1 cellular context compared by ENCODE assay signal in the genomic region with DNA sequence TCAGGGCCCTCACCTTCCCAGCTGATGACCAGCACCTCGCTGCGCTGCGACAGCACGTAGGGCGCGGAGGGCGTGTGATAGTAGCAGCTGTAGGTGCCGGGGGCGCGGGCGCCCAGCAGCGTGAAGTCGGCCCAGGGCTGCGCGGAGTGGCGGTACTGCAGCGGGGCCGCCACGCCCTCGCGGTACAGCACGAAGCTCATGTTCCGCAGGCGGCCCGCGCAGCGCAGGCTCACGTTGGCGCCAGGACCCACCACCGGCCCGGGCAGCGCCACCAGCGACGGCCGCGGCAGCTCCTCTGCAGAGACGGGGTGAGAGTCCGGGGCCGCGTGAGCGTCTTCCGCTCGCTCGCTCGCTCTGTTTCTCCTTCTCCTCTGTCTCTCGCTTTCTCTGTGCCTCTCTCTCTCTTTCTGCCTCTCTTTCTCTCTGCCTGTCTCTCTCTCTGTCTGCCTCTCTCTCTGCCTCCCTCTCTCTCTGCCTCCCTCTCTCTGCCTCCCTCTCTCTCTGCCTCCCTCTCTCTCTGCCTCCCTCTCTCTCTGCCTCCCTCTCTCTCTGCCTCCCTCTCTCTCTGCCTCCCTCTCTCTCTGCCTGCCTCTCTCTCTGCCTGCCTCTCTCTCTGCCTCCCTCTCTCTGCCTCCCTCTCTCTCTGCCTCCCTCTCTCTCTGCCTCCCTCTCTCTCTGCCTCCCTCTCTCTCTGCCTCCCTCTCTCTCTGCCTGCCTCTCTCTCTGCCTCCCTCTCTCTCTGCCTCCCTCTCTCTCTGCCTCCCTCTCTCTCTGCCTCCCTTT.
A peak's percentile ranks its signal among the peaks of the same experiment; 100 is the strongest.
TF ChIP-seq lines count a peak whose summit lies in the region.
"Not testable (repeated sequence)": the region's sequence is repeated elsewhere in the genome, so short reads cannot be mapped to it uniquely, and the experiment has no call there.

No MANE protein-coding gene starts in this region.

TF ChIP-seq in K562, 482 proteins besides CTCF, POLR2A, EP300 and RAD21 (continued from another document):
- TF ChIP-seq, protein P1, sequence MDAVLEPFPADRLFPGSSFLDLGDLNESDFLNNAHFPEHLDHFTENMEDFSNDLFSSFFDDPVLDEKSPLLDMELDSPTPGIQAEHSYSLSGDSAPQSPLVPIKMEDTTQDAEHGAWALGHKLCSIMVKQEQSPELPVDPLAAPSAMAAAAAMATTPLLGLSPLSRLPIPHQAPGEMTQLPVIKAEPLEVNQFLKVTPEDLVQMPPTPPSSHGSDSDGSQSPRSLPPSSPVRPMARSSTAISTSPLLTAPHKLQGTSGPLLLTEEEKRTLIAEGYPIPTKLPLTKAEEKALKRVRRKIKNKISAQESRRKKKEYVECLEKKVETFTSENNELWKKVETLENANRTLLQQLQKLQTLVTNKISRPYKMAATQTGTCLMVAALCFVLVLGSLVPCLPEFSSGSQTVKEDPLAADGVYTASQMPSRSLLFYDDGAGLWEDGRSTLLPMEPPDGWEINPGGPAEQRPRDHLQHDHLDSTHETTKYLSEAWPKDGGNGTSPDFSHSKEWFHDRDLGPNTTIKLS (IDR thresholded peaks at IDR 0.05; ENCODE audit: borderline replicate concordance, low read depth): peak; percentile 48; the same call in 1 of the 2 replicates
- TF ChIP-seq ZNF12 (CRISPR knock-in tag; IDR thresholded peaks at IDR 0.05) (peak; percentile 69; the same call in 1 of the 2 replicates), CREM (IDR thresholded peaks at IDR 0.05; ENCODE audit: low read depth) (0 out of 2 replicates have a peak, but pooled peaks have one; percentile 4), ETV5 (CRISPR knock-in tag; IDR thresholded peaks at IDR 0.05; ENCODE audit: low read depth) (peak; percentile 60; the same call in 1 of the 2 replicates), RB1 (IDR thresholded peaks at IDR 0.05; ENCODE audit: low read depth) (peak; percentile 45; the same call in 1 of the 2 replicates), ZBTB7A (IDR thresholded peaks at IDR 0.05; ENCODE audit: borderline replicate concordance, control insufficient read depth, low read depth, low read length) (0 out of 2 replicates have a peak, but pooled peaks have one; percentile 19), CTBP1 (IDR thresholded peaks at IDR 0.05; ENCODE audit: borderline replicate concordance) (peak; percentile 48; the same call in 1 of the 2 replicates), FOXP1 (CRISPR knock-in tag; IDR thresholded peaks at IDR 0.05) (peak; percentile 97), HNRNPLL (IDR thresholded peaks at IDR 0.05; ENCODE audit: low read depth, low read length, poor library complexity, severe bottlenecking) (peak; percentile 26), ZNF224 (CRISPR knock-in tag; IDR thresholded peaks at IDR 0.05) (peak; percentile 90; the same call in 1 of the 2 replicates), HNRNPL (IDR thresholded peaks at IDR 0.05; ENCODE audit: low read depth, low read length) (0 out of 2 replicates have a peak, but pooled peaks have one; percentile 68), IRF2 (CRISPR knock-in tag; IDR thresholded peaks at IDR 0.05) (peak; percentile 81; the same call in 1 of the 2 replicates), NR2C2 (CRISPR knock-in tag; IDR thresholded peaks at IDR 0.05) (0 out of 2 replicates have a peak, but pooled peaks have one; percentile 55)
- TF ChIP-seq, protein P2, sequence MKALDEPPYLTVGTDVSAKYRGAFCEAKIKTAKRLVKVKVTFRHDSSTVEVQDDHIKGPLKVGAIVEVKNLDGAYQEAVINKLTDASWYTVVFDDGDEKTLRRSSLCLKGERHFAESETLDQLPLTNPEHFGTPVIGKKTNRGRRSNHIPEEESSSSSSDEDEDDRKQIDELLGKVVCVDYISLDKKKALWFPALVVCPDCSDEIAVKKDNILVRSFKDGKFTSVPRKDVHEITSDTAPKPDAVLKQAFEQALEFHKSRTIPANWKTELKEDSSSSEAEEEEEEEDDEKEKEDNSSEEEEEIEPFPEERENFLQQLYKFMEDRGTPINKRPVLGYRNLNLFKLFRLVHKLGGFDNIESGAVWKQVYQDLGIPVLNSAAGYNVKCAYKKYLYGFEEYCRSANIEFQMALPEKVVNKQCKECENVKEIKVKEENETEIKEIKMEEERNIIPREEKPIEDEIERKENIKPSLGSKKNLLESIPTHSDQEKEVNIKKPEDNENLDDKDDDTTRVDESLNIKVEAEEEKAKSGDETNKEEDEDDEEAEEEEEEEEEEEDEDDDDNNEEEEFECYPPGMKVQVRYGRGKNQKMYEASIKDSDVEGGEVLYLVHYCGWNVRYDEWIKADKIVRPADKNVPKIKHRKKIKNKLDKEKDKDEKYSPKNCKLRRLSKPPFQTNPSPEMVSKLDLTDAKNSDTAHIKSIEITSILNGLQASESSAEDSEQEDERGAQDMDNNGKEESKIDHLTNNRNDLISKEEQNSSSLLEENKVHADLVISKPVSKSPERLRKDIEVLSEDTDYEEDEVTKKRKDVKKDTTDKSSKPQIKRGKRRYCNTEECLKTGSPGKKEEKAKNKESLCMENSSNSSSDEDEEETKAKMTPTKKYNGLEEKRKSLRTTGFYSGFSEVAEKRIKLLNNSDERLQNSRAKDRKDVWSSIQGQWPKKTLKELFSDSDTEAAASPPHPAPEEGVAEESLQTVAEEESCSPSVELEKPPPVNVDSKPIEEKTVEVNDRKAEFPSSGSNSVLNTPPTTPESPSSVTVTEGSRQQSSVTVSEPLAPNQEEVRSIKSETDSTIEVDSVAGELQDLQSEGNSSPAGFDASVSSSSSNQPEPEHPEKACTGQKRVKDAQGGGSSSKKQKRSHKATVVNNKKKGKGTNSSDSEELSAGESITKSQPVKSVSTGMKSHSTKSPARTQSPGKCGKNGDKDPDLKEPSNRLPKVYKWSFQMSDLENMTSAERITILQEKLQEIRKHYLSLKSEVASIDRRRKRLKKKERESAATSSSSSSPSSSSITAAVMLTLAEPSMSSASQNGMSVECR (CRISPR knock-in tag; IDR thresholded peaks at IDR 0.05): peak; percentile 66; the same call in 1 of the 2 replicates
- TF ChIP-seq, protein P3, sequence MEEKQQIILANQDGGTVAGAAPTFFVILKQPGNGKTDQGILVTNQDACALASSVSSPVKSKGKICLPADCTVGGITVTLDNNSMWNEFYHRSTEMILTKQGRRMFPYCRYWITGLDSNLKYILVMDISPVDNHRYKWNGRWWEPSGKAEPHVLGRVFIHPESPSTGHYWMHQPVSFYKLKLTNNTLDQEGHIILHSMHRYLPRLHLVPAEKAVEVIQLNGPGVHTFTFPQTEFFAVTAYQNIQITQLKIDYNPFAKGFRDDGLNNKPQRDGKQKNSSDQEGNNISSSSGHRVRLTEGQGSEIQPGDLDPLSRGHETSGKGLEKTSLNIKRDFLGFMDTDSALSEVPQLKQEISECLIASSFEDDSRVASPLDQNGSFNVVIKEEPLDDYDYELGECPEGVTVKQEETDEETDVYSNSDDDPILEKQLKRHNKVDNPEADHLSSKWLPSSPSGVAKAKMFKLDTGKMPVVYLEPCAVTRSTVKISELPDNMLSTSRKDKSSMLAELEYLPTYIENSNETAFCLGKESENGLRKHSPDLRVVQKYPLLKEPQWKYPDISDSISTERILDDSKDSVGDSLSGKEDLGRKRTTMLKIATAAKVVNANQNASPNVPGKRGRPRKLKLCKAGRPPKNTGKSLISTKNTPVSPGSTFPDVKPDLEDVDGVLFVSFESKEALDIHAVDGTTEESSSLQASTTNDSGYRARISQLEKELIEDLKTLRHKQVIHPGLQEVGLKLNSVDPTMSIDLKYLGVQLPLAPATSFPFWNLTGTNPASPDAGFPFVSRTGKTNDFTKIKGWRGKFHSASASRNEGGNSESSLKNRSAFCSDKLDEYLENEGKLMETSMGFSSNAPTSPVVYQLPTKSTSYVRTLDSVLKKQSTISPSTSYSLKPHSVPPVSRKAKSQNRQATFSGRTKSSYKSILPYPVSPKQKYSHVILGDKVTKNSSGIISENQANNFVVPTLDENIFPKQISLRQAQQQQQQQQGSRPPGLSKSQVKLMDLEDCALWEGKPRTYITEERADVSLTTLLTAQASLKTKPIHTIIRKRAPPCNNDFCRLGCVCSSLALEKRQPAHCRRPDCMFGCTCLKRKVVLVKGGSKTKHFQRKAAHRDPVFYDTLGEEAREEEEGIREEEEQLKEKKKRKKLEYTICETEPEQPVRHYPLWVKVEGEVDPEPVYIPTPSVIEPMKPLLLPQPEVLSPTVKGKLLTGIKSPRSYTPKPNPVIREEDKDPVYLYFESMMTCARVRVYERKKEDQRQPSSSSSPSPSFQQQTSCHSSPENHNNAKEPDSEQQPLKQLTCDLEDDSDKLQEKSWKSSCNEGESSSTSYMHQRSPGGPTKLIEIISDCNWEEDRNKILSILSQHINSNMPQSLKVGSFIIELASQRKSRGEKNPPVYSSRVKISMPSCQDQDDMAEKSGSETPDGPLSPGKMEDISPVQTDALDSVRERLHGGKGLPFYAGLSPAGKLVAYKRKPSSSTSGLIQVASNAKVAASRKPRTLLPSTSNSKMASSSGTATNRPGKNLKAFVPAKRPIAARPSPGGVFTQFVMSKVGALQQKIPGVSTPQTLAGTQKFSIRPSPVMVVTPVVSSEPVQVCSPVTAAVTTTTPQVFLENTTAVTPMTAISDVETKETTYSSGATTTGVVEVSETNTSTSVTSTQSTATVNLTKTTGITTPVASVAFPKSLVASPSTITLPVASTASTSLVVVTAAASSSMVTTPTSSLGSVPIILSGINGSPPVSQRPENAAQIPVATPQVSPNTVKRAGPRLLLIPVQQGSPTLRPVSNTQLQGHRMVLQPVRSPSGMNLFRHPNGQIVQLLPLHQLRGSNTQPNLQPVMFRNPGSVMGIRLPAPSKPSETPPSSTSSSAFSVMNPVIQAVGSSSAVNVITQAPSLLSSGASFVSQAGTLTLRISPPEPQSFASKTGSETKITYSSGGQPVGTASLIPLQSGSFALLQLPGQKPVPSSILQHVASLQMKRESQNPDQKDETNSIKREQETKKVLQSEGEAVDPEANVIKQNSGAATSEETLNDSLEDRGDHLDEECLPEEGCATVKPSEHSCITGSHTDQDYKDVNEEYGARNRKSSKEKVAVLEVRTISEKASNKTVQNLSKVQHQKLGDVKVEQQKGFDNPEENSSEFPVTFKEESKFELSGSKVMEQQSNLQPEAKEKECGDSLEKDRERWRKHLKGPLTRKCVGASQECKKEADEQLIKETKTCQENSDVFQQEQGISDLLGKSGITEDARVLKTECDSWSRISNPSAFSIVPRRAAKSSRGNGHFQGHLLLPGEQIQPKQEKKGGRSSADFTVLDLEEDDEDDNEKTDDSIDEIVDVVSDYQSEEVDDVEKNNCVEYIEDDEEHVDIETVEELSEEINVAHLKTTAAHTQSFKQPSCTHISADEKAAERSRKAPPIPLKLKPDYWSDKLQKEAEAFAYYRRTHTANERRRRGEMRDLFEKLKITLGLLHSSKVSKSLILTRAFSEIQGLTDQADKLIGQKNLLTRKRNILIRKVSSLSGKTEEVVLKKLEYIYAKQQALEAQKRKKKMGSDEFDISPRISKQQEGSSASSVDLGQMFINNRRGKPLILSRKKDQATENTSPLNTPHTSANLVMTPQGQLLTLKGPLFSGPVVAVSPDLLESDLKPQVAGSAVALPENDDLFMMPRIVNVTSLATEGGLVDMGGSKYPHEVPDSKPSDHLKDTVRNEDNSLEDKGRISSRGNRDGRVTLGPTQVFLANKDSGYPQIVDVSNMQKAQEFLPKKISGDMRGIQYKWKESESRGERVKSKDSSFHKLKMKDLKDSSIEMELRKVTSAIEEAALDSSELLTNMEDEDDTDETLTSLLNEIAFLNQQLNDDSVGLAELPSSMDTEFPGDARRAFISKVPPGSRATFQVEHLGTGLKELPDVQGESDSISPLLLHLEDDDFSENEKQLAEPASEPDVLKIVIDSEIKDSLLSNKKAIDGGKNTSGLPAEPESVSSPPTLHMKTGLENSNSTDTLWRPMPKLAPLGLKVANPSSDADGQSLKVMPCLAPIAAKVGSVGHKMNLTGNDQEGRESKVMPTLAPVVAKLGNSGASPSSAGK (IDR thresholded peaks at IDR 0.05): peak; percentile 95
- TF ChIP-seq, protein P4, sequence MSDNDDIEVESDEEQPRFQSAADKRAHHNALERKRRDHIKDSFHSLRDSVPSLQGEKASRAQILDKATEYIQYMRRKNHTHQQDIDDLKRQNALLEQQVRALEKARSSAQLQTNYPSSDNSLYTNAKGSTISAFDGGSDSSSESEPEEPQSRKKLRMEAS (CRISPR knock-in tag; IDR thresholded peaks at IDR 0.05): peak; percentile 98
- TF ChIP-seq, protein P5, sequence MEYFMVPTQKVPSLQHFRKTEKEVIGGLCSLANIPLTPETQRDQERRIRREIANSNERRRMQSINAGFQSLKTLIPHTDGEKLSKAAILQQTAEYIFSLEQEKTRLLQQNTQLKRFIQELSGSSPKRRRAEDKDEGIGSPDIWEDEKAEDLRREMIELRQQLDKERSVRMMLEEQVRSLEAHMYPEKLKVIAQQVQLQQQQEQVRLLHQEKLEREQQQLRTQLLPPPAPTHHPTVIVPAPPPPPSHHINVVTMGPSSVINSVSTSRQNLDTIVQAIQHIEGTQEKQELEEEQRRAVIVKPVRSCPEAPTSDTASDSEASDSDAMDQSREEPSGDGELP (CRISPR knock-in tag; IDR thresholded peaks at IDR 0.05; ENCODE audit: borderline replicate concordance): peak; percentile 87
- not testable (repeated sequence) for TF ChIP-seq NR2C2 (tag; IDR thresholded peaks at IDR 0.05)
- TF ChIP-seq, protein P6, sequence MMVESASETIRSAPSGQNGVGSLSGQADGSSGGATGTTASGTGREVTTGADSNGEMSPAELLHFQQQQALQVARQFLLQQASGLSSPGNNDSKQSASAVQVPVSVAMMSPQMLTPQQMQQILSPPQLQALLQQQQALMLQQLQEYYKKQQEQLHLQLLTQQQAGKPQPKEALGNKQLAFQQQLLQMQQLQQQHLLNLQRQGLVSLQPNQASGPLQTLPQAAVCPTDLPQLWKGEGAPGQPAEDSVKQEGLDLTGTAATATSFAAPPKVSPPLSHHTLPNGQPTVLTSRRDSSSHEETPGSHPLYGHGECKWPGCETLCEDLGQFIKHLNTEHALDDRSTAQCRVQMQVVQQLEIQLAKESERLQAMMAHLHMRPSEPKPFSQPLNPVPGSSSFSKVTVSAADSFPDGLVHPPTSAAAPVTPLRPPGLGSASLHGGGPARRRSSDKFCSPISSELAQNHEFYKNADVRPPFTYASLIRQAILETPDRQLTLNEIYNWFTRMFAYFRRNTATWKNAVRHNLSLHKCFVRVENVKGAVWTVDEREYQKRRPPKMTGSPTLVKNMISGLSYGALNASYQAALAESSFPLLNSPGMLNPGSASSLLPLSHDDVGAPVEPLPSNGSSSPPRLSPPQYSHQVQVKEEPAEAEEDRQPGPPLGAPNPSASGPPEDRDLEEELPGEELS (CRISPR knock-in tag; IDR thresholded peaks at IDR 0.05; ENCODE audit: borderline replicate concordance): peak; percentile 97; the same call in 1 of the 2 replicates
TF ChIP-seq in K562: peak in this region for 59; not testable (repeated sequence) for 423.
